In genomic region chr19:35267818-35268545, GRCh38 we compare ENCODE assay signal across 8 cellular contexts. TPM values are rescaled to one million over a fixed set of nuclear protein-coding genes. Genes with fewer than 3 reads are reported as not detected.
DNase-seq lines count a peak whose midpoint lies in the region; ATAC-seq, FAIRE-seq and TF ChIP-seq lines count a peak whose summit lies in the region.

No MANE protein-coding gene starts in this region.

- peak overlapping the region; percentile 17 for H4K91ac ChIP-seq in H1 (replicated peaks; ENCODE audit: insufficient read length, low read length)

- TF ChIP-seq RAD21 in H1 (IDR thresholded peaks at IDR 0.05 in 1 of 2, conservative IDR thresholded peaks at IDR 0.05 in 1 of 2; ENCODE audit: low read depth in 2 of 2, low read length in 2 of 2), result no peak

- H3K4me2 ChIP-seq in H1 (ENCODE audit: insufficient read depth in 1 of 2, low read depth in 2 of 2, low read length in 2 of 2) (peak overlapping the region; percentile 70 to 75), mesendoderm (ENCODE audit: low read length) (peak overlapping the region; percentile 67)

- H3K27me3 ChIP-seq in A673 (replicated peaks; ENCODE audit: insufficient read depth, low read depth, low read length, poor library complexity) (no peaks in the 10 kb centered on the region), H1 (replicated peaks in 1 of 4; ENCODE audit: control insufficient read depth in 3 of 4, extremely low read depth in 1 of 4, insufficient read depth in 3 of 4, low read length in 3 of 4) (no peaks in the 10 kb centered on the region), mesendoderm (ENCODE audit: insufficient read depth, low read length, poor library complexity) (no peaks in the 10 kb centered on the region)

- TF ChIP-seq CTCF in A673 (conservative IDR thresholded peaks at IDR 0.05; ENCODE audit: low read depth, low read length) (no peak), H1 (IDR thresholded peaks at IDR 0.05; ENCODE audit: control extremely low read depth in 1 of 3, insufficient read depth in 1 of 3, low read depth in 1 of 3, low read length in 3 of 3) (no peak)

- TF ChIP-seq POLR2A in H1 (IDR thresholded peaks at IDR 0.05; ENCODE audit: control extremely low read depth in 1 of 2, low read depth in 2 of 2, low read length in 2 of 2), result peak; percentile 34 to 38; a peak in 1 of 3 replicates

- H3K79me1 ChIP-seq in H1 (ENCODE audit: low read depth, low read length), result peaks cover 6% of the 10 kb centered on the region; the same call in 1 of the 2 replicates
- peaks cover 11% of the 10 kb centered on the region for H3K79me1 ChIP-seq in mesendoderm (ENCODE audit: low read length)

- no peak overlapping the region for H3K14ac ChIP-seq in H1 (ENCODE audit: insufficient read length)

- DNase-seq in A673 (ENCODE audit: low spot score) (peak; percentile 84), NCI-H82 (lab: John Stamatoyannopoulos, UW) (peak; percentile 71), H1 (ENCODE audit: low read depth in 1 of 2, low spot score in 2 of 2) (peak in 1 of 2 experiments; percentile 81), mesendoderm (peak; percentile 68)
- peak in 2 of 3 experiments; percentile 43 to 63 for DNase-seq in activated CD8-positive, alpha-beta memory T cell treated with anti-CD3 and anti-CD28 coated beads for 48 hours (ENCODE audit: low read depth in 2 of 3, low spot score in 2 of 3)
- peak; percentile 64 for DNase-seq in stimulated activated CD8-positive, alpha-beta memory T cell treated with anti-CD3 and anti-CD28 coated beads, Interleukin-15, amount 100 ng/mL, for 24 hours (ENCODE audit: low read depth)

- TF ChIP-seq EP300 in H1 (IDR thresholded peaks at IDR 0.05; ENCODE audit: borderline replicate concordance in 1 of 2, low read depth in 2 of 2, low read length in 2 of 2), result no peak

- FAIRE-seq in H1 (lab: Jason Lieb, UNC), result no peak

- peak overlapping the region; percentile 75 for H4K8ac ChIP-seq in H1 (ENCODE audit: extremely low read depth, insufficient read depth, low read length)
- H4K8ac ChIP-seq in mesendoderm (ENCODE audit: low read depth, low read length), result no peak overlapping the region

- H3K4me3 ChIP-seq in A673 (ENCODE audit: low read depth, low read length, poor library complexity, severe bottlenecking) (peak overlapping the region; percentile 81), H1 (ENCODE audit: extremely low read depth in 1 of 4, insufficient read depth in 2 of 4, low read depth in 3 of 4, low read length in 4 of 4) (peak overlapping the region; percentile 32 to 77 (median 52)), mesendoderm (ENCODE audit: low read length) (peak overlapping the region; percentile 55)

- H3K4ac ChIP-seq in H1 (replicated peaks; ENCODE audit: insufficient read length, low read depth, low read length) (no peak overlapping the region), mesendoderm (ENCODE audit: low read depth, low read length) (peak overlapping the region; percentile 90)

- H3K9ac ChIP-seq in H1 (replicated peaks in 1 of 4; ENCODE audit: extremely low read depth in 1 of 4, low read depth in 3 of 4, low read length in 3 of 4), result peak overlapping the region; percentile 34 to 56 (median 42); a peak in 6 of 7 replicates
- peak overlapping the region; percentile 89 for H3K9ac ChIP-seq in mesendoderm (ENCODE audit: low read length)

- H2BK20ac ChIP-seq in H1 (ENCODE audit: low read length), result no peak overlapping the region

- H2AK5ac ChIP-seq in H1 (ENCODE audit: low read depth, low read length) (no peak overlapping the region), mesendoderm (ENCODE audit: low read length) (no peak overlapping the region)

- peak overlapping the region; percentile 58 for H4K5ac ChIP-seq in H1 (ENCODE audit: insufficient read length, low read depth, low read length)
- no peak overlapping the region for H4K5ac ChIP-seq in mesendoderm (ENCODE audit: low read length)

- H3K56ac ChIP-seq in H1 (replicated peaks; ENCODE audit: insufficient read length, low read depth, low read length), result no peak overlapping the region
- peak overlapping the region; percentile 95 for H3K56ac ChIP-seq in mesendoderm (ENCODE audit: low read length)

- no peaks in the 10 kb centered on the region for H3K9me3 ChIP-seq in A673 (ENCODE audit: low read depth, low read length, poor library complexity, severe bottlenecking)
- H3K9me3 ChIP-seq in H1 (ENCODE audit: insufficient read depth in 2 of 2, low read depth in 1 of 2, low read length in 1 of 2), result no peaks in the 10 kb centered on the region

- H3K79me2 ChIP-seq in H1 (ENCODE audit: control insufficient read depth in 1 of 2, insufficient read depth in 2 of 2, low read length in 2 of 2) (0 out of 4 replicates have a peak, but pooled peaks cover 0 to 5% of the 10 kb centered on the region in 2 experiments), mesendoderm (ENCODE audit: control insufficient read depth, insufficient read depth, low read length) (peaks cover 3% of the 10 kb centered on the region)

- H3K4me1 ChIP-seq in A673 (ENCODE audit: insufficient read depth, low read length, poor library complexity, severe bottlenecking) (no peaks in the 10 kb centered on the region), H1 (replicated peaks in 1 of 4; ENCODE audit: control insufficient read depth in 3 of 4, insufficient read depth in 4 of 4, low read length in 3 of 4) (peaks cover 0 to 14% (median 8%) of the 10 kb centered on the region in 4 experiments; a peak in 5 of 7 replicates), mesendoderm (ENCODE audit: control insufficient read depth, low read depth, low read length) (peaks cover 2% of the 10 kb centered on the region)

- no peaks in the 10 kb centered on the region; the same call in 1 of the 2 replicates for H3K23me2 ChIP-seq in H1 (ENCODE audit: low read depth, low read length)

- H3K18ac ChIP-seq in H1 (ENCODE audit: extremely low read depth, low read length) (no peak overlapping the region; the same call in 1 of the 2 replicates), mesendoderm (ENCODE audit: low read length) (peak overlapping the region; percentile 97)

- H3K36me3 ChIP-seq in A673 (ENCODE audit: insufficient read depth, low read length, poor library complexity, severe bottlenecking) (peaks cover 19% of the 10 kb centered on the region), H1 (ENCODE audit: control insufficient read depth in 2 of 4, insufficient read depth in 4 of 4, low read length in 3 of 4) (peaks cover 15 to 42% (median 30%) of the 10 kb centered on the region in 4 experiments; a peak in 7 of 8 replicates), mesendoderm (ENCODE audit: control insufficient read depth, insufficient read depth, low read length) (peaks cover 18% of the 10 kb centered on the region)

- intact Hi-C loops in A673 (cut with micrococcal nuclease; ENCODE audit: unreplicated experiment), result no loop called here

- H4K20me1 ChIP-seq in H1 (replicated peaks in 1 of 2; ENCODE audit: control insufficient read depth in 1 of 2, insufficient read depth in 2 of 2, low read length in 2 of 2), result peaks cover 2 to 21% of the 10 kb centered on the region in 2 experiments

- H2BK5ac ChIP-seq in H1 (ENCODE audit: low read depth, low read length) (no peak overlapping the region), mesendoderm (ENCODE audit: low read length) (no peak overlapping the region)

- H3K27ac ChIP-seq in A673 (ENCODE audit: low read depth, low read length, poor library complexity, severe bottlenecking) (peak overlapping the region; percentile 80), H1 (ENCODE audit: low read depth, low read length) (peak overlapping the region; percentile 67; the same call in 1 of the 2 replicates), mesendoderm (ENCODE audit: low read depth, low read length) (peak overlapping the region; percentile 95)

- H2BK15ac ChIP-seq in H1 (ENCODE audit: low read length) (no peak overlapping the region), mesendoderm (replicated peaks; ENCODE audit: low read depth) (no peak overlapping the region)

- WGBS in H1 (ENCODE audit: extremely low coverage in 1 of 2, insufficient coverage in 1 of 2, insufficient read length in 1 of 2, insufficient replicate concordance in 2 of 2, low coverage in 1 of 2, low lambda C conversion rate in 2 of 2, missing lambda C conversion rate in 1 of 2), 2 experiments, result 3% methylated on average over 13 of the region's 105 CpGs; no CpG with 5 or more reads in 1 of the 2 experiments
- WGBS in mesendoderm (ENCODE audit: extremely low coverage, insufficient coverage, low lambda C conversion rate), result no CpG with 5 or more reads among the region's 105 CpGs

- POLR2A ChIA-PET in A673 (lab: Charles Lee; ENCODE audit: low non-redundant PET) (interaction anchor here (0.6 to 0.7 kb wide), 4 partner anchors 39 to 446 kb away, joined by 3 to 4 read pairs (median 4); partner anchors contain the start of gene FAM187B), H1 (lab: Charles Lee; ENCODE audit: partially characterized antibody) (interaction anchor here (1.0 to 10.5 kb wide), 4 partner anchors 13 to 114 kb away, joined by 3 to 146 read pairs (median 16); partner anchors contain the start of genes FXYD5, HAMP and LSR)

- no peak overlapping the region for H3K23ac ChIP-seq in H1 (ENCODE audit: insufficient read length)
- H3K23ac ChIP-seq in mesendoderm (ENCODE audit: low read length), result no peak overlapping the region

- no peak overlapping the region for H2BK12ac ChIP-seq in H1 (ENCODE audit: low read depth, low read length)

- CTCF ChIA-PET in A673 (lab: Charles Lee) (interaction anchor here (0.6 kb wide), 1 partner anchor 27 kb away, joined by 7 read pairs; no protein-coding TSS in a partner anchor), H1 (lab: Charles Lee; ENCODE audit: partially characterized antibody) (interaction anchor here (0.6 kb wide), 1 partner anchor 556 kb away, joined by 4 read pairs; no protein-coding TSS in a partner anchor)

- no TSS peak for BruUV-seq in A673 (replicated peaks; lab: Mats Ljungman, UMichigan)

- H2AFZ ChIP-seq in H1 (ENCODE audit: low read length), result no peak overlapping the region

- H2BK120ac ChIP-seq in H1 (replicated peaks; ENCODE audit: low read depth, low read length) (no peak overlapping the region), mesendoderm (ENCODE audit: low read depth, low read length) (no peak overlapping the region)

- ATAC-seq in GM18511 (IDR thresholded peaks at IDR 0.05; ENCODE audit: unreplicated experiment), result peak; percentile 50
- peak; percentile 46 for ATAC-seq in HG03175 (IDR thresholded peaks at IDR 0.05; ENCODE audit: unreplicated experiment)

RNA-seq across cellular contexts. Expression of gene USF2, which starts 0.8 kb away (rescaled TPM):
- total RNA-seq in A673 (2021), result 82.0 and 90.8 TPM in 2 replicates
- total RNA-seq in H1 (2021; fragmentation: NEBNext Ultra II Directional; extraction: Animal tissue kit (Norgen Biotek cat#: 25700)), result 109 and 113 TPM in 2 replicates
- 74.1 and 119 TPM in 2 replicates for polyA plus RNA-seq in H1 (2011; rRNA removed)
- 142 TPM for polyA plus RNA-seq in H1 (2011; cell fraction: cytosol; rRNA removed)
- 268 TPM for polyA plus RNA-seq in H1 (2011; cell fraction: nucleus; rRNA removed)
- 112 to 133 TPM (median 125 TPM) in 4 replicates for polyA plus RNA-seq in H1 (2012, experiment 1 of 2)
- 90.5 TPM for polyA plus RNA-seq in H1 (2012, experiment 2 of 2)
- 70.6 TPM for polyA plus RNA-seq in H1 (2013, experiment 1 of 2)
- 72.7 TPM for polyA plus RNA-seq in H1 (2013, experiment 2 of 2)
- polyA minus RNA-seq in H1 (2011; rRNA and poly(A)+ RNA removed), result 29.0 and 60.8 TPM in 2 replicates
- polyA minus RNA-seq in H1 (2011; cell fraction: cytosol; rRNA and poly(A)+ RNA removed), result 79.1 TPM
- polyA minus RNA-seq in H1 (2011; cell fraction: nucleus; rRNA and poly(A)+ RNA removed), result 82.7 TPM
- polyA plus RNA-seq in mesendoderm (2013, experiment 1 of 2), result 81.7 TPM
- 79.2 TPM for polyA plus RNA-seq in mesendoderm (2013, experiment 2 of 2)

RNA-seq across cellular contexts. Expression of gene HAMP, which starts 14.3 kb away (rescaled TPM):
- total RNA-seq in A673 (2021), result 0.28 and 0.37 TPM in 2 replicates
- total RNA-seq in H1 (2021; fragmentation: NEBNext Ultra II Directional; extraction: Animal tissue kit (Norgen Biotek cat#: 25700)), result not detected in 2 replicates
- polyA plus RNA-seq in H1 (2011; rRNA removed), result 0.06 and 0.08 TPM in 2 replicates
- polyA plus RNA-seq in H1 (2011; cell fraction: cytosol; rRNA removed), result not detected
- not detected for polyA plus RNA-seq in H1 (2011; cell fraction: nucleus; rRNA removed)
- polyA plus RNA-seq in H1 (2012, experiment 1 of 2), result 0.20 TPM in 1 of 4 replicates, not detected in the others
- polyA plus RNA-seq in H1 (2012, experiment 2 of 2), result not detected
- polyA plus RNA-seq in H1 (2013, experiment 1 of 2), result 0.12 TPM
- polyA plus RNA-seq in H1 (2013, experiment 2 of 2), result 0.07 TPM
- polyA minus RNA-seq in H1 (2011; rRNA and poly(A)+ RNA removed), result not detected in 2 replicates
- not detected for polyA minus RNA-seq in H1 (2011; cell fraction: cytosol; rRNA and poly(A)+ RNA removed)
- not detected for polyA minus RNA-seq in H1 (2011; cell fraction: nucleus; rRNA and poly(A)+ RNA removed)
- not detected for polyA plus RNA-seq in mesendoderm (2013, experiment 1 of 2)
- polyA plus RNA-seq in mesendoderm (2013, experiment 2 of 2), result 0.07 TPM

RNA-seq across cellular contexts. Expression of gene LSR, which starts 19.2 kb away (rescaled TPM):
- 1.9 and 2.9 TPM in 2 replicates for total RNA-seq in A673 (2021)
- 159 and 166 TPM in 2 replicates for total RNA-seq in H1 (2021; fragmentation: NEBNext Ultra II Directional; extraction: Animal tissue kit (Norgen Biotek cat#: 25700))
- polyA plus RNA-seq in H1 (2011; rRNA removed), result 186 and 296 TPM in 2 replicates
- polyA plus RNA-seq in H1 (2011; cell fraction: cytosol; rRNA removed), result 106 TPM
- 204 TPM for polyA plus RNA-seq in H1 (2011; cell fraction: nucleus; rRNA removed)
- 145 to 238 TPM (median 230 TPM) in 4 replicates for polyA plus RNA-seq in H1 (2012, experiment 1 of 2)
- polyA plus RNA-seq in H1 (2012, experiment 2 of 2), result 175 TPM
- polyA plus RNA-seq in H1 (2013, experiment 1 of 2), result 208 TPM
- 218 TPM for polyA plus RNA-seq in H1 (2013, experiment 2 of 2)
- 87.1 and 93.1 TPM in 2 replicates for polyA minus RNA-seq in H1 (2011; rRNA and poly(A)+ RNA removed)
- 222 TPM for polyA minus RNA-seq in H1 (2011; cell fraction: cytosol; rRNA and poly(A)+ RNA removed)
- 191 TPM for polyA minus RNA-seq in H1 (2011; cell fraction: nucleus; rRNA and poly(A)+ RNA removed)
- polyA plus RNA-seq in mesendoderm (2013, experiment 1 of 2), result 93.8 TPM
- polyA plus RNA-seq in mesendoderm (2013, experiment 2 of 2), result 95.6 TPM

RNA-seq across cellular contexts. Expression of gene MAG, which starts 24.0 kb away (rescaled TPM):
- total RNA-seq in A673 (2021), result not detected in 2 replicates
- total RNA-seq in H1 (2021; fragmentation: NEBNext Ultra II Directional; extraction: Animal tissue kit (Norgen Biotek cat#: 25700)), result 0.46 and 1.3 TPM in 2 replicates
- polyA plus RNA-seq in H1 (2011; rRNA removed), result 0.20 and 0.72 TPM in 2 replicates
- polyA plus RNA-seq in H1 (2011; cell fraction: cytosol; rRNA removed), result 0.41 TPM
- 1.7 TPM for polyA plus RNA-seq in H1 (2011; cell fraction: nucleus; rRNA removed)
- polyA plus RNA-seq in H1 (2012, experiment 1 of 2), result 0.22 to 0.74 TPM (median 0.54 TPM) in 4 replicates
- polyA plus RNA-seq in H1 (2012, experiment 2 of 2), result 0.28 TPM
- polyA plus RNA-seq in H1 (2013, experiment 1 of 2), result 1.4 TPM
- polyA plus RNA-seq in H1 (2013, experiment 2 of 2), result 1.3 TPM
- 0.25 and 0.90 TPM in 2 replicates for polyA minus RNA-seq in H1 (2011; rRNA and poly(A)+ RNA removed)
- not detected for polyA minus RNA-seq in H1 (2011; cell fraction: cytosol; rRNA and poly(A)+ RNA removed)
- polyA minus RNA-seq in H1 (2011; cell fraction: nucleus; rRNA and poly(A)+ RNA removed), result not detected
- polyA plus RNA-seq in mesendoderm (2013, experiment 1 of 2), result 0.06 TPM
- polyA plus RNA-seq in mesendoderm (2013, experiment 2 of 2), result not detected

RNA-seq across cellular contexts. Expression of gene FAM187B, which starts 39.4 kb away (rescaled TPM):
- total RNA-seq in A673 (2021), result not detected in 2 replicates
- not detected in 2 replicates for total RNA-seq in H1 (2021; fragmentation: NEBNext Ultra II Directional; extraction: Animal tissue kit (Norgen Biotek cat#: 25700))
- 0.09 TPM in 1 of 2 replicates, not detected in the other for polyA plus RNA-seq in H1 (2011; rRNA removed)
- 0.06 TPM for polyA plus RNA-seq in H1 (2011; cell fraction: cytosol; rRNA removed)
- polyA plus RNA-seq in H1 (2011; cell fraction: nucleus; rRNA removed), result 0.19 TPM
- polyA plus RNA-seq in H1 (2012, experiment 1 of 2), result not detected in 4 replicates
- polyA plus RNA-seq in H1 (2012, experiment 2 of 2), result not detected
- not detected for polyA plus RNA-seq in H1 (2013, experiment 1 of 2)
- polyA plus RNA-seq in H1 (2013, experiment 2 of 2), result not detected
- not detected in 2 replicates for polyA minus RNA-seq in H1 (2011; rRNA and poly(A)+ RNA removed)
- polyA minus RNA-seq in H1 (2011; cell fraction: cytosol; rRNA and poly(A)+ RNA removed), result not detected
- polyA minus RNA-seq in H1 (2011; cell fraction: nucleus; rRNA and poly(A)+ RNA removed), result not detected
- polyA plus RNA-seq in mesendoderm (2013, experiment 1 of 2), result not detected
- not detected for polyA plus RNA-seq in mesendoderm (2013, experiment 2 of 2)

Comparison
In these comparisons a context has a peak if more than half of its experiments do, and no peak if none do; other contexts are left out.
1. RNA of gene LSR, which starts 19.2 kb away (total RNA-seq): 159 to 166 TPM in H1; 1.9 to 2.9 TPM in A673; every median in the first group is over 10 times any median in the second.
2. Peak in every context shown above with its lines, with median percentiles within 50 percentile points of each other: H3K27ac ChIP-seq and H3K4me3 ChIP-seq.